1 cellular context compared by ENCODE assay signal in the genomic region with DNA sequence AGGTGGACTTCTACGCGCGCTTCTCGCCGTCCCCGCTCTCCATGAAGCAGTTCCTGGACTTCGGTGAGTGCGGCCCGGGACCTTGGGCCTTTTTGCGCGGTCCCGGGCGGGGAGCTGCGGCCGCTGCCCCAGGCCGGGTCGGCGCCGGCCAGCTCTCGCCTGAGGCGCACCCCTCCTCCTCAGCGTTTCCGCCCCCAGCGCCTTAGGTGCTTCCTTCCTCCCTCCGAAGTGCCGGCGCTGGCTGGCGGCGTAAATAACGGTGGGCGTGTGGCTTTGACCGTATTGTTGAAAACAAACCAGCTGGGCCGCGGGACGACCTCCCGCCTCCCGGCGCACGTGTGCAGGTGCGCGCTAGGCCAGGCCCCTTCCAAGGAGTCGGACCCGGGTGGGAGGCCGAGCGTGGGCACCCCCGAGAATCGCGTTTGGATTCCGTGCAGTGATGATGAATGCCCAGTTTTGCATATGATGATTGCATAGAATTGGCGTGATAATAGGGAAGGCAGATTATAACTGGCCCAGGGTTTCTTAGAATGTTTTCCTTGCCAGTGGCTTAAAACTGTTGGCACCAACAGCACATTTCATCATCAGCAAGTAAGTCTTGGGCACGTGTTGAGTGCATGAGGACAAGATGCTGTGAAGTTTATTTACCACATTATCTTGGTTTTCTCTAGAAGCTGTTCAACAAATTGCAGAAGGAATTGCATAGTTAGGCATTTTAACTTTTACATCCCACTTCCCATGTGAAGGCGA.
TF ChIP-seq lines count a peak whose summit lies in the region.

No MANE protein-coding gene starts in this region.

TF ChIP-seq in HepG2, 621 proteins besides CTCF, POLR2A, EP300 and RAD21 (continued from another document and continues in another):
- no peak for TF ChIP-seq ZNF670 (CRISPR knock-in tag; IDR thresholded peaks at IDR 0.05; ENCODE audit: borderline replicate concordance)
- 0 out of 2 replicates have a peak, but pooled peaks have one; percentile 9 for TF ChIP-seq ZNF343 (CRISPR knock-in tag; IDR thresholded peaks at IDR 0.05)
- TF ChIP-seq HCFC1 (IDR thresholded peaks at IDR 0.05; ENCODE audit: low read depth, low read length) = no peak
- TF ChIP-seq KMT2B (CRISPR knock-in tag; IDR thresholded peaks at IDR 0.05) = no peak
- TF ChIP-seq, protein P1, sequence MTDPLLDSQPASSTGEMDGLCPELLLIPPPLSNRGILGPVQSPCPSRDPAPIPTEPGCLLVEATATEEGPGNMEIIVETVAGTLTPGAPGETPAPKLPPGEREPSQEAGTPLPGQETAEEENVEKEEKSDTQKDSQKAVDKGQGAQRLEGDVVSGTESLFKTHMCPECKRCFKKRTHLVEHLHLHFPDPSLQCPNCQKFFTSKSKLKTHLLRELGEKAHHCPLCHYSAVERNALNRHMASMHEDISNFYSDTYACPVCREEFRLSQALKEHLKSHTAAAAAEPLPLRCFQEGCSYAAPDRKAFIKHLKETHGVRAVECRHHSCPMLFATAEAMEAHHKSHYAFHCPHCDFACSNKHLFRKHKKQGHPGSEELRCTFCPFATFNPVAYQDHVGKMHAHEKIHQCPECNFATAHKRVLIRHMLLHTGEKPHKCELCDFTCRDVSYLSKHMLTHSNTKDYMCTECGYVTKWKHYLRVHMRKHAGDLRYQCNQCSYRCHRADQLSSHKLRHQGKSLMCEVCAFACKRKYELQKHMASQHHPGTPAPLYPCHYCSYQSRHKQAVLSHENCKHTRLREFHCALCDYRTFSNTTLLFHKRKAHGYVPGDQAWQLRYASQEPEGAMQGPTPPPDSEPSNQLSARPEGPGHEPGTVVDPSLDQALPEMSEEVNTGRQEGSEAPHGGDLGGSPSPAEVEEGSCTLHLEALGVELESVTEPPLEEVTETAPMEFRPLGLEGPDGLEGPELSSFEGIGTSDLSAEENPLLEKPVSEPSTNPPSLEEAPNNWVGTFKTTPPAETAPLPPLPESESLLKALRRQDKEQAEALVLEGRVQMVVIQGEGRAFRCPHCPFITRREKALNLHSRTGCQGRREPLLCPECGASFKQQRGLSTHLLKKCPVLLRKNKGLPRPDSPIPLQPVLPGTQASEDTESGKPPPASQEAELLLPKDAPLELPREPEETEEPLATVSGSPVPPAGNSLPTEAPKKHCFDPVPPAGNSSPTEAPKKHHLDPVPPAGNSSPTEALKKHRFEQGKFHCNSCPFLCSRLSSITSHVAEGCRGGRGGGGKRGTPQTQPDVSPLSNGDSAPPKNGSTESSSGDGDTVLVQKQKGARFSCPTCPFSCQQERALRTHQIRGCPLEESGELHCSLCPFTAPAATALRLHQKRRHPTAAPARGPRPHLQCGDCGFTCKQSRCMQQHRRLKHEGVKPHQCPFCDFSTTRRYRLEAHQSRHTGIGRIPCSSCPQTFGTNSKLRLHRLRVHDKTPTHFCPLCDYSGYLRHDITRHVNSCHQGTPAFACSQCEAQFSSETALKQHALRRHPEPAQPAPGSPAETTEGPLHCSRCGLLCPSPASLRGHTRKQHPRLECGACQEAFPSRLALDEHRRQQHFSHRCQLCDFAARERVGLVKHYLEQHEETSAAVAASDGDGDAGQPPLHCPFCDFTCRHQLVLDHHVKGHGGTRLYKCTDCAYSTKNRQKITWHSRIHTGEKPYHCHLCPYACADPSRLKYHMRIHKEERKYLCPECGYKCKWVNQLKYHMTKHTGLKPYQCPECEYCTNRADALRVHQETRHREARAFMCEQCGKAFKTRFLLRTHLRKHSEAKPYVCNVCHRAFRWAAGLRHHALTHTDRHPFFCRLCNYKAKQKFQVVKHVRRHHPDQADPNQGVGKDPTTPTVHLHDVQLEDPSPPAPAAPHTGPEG (CRISPR knock-in tag; IDR thresholded peaks at IDR 0.05) = peak; percentile 68; the same call in 1 of the 2 replicates
- TF ChIP-seq ZNF703 (CRISPR knock-in tag; IDR thresholded peaks at IDR 0.05; ENCODE audit: borderline replicate concordance) = no peak
- TF ChIP-seq, protein P2, sequence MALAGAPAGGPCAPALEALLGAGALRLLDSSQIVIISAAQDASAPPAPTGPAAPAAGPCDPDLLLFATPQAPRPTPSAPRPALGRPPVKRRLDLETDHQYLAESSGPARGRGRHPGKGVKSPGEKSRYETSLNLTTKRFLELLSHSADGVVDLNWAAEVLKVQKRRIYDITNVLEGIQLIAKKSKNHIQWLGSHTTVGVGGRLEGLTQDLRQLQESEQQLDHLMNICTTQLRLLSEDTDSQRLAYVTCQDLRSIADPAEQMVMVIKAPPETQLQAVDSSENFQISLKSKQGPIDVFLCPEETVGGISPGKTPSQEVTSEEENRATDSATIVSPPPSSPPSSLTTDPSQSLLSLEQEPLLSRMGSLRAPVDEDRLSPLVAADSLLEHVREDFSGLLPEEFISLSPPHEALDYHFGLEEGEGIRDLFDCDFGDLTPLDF (CRISPR knock-in tag; IDR thresholded peaks at IDR 0.05) = no peak; the same call in 1 of the 2 replicates
- no peak for TF ChIP-seq ZNF503 (CRISPR knock-in tag; IDR thresholded peaks at IDR 0.05)
- TF ChIP-seq ZSCAN9 (CRISPR knock-in tag; IDR thresholded peaks at IDR 0.05; ENCODE audit: borderline replicate concordance) = 0 out of 2 replicates have a peak, but pooled peaks have one; percentile 8
- peak; percentile 72; the same call in 1 of the 2 replicates for TF ChIP-seq NR0B2 (CRISPR knock-in tag; IDR thresholded peaks at IDR 0.05)
- no peak for TF ChIP-seq NCOR1 (IDR thresholded peaks at IDR 0.05; ENCODE audit: borderline replicate concordance, low read length)
- no peak for TF ChIP-seq HDAC6 (IDR thresholded peaks at IDR 0.05; ENCODE audit: low read depth, low read length)
- no peak for TF ChIP-seq ZNF704 (CRISPR knock-in tag; IDR thresholded peaks at IDR 0.05; ENCODE audit: borderline replicate concordance)
- TF ChIP-seq CENPX (CRISPR knock-in tag; IDR thresholded peaks at IDR 0.05) = no peak
- TF ChIP-seq, protein P3, sequence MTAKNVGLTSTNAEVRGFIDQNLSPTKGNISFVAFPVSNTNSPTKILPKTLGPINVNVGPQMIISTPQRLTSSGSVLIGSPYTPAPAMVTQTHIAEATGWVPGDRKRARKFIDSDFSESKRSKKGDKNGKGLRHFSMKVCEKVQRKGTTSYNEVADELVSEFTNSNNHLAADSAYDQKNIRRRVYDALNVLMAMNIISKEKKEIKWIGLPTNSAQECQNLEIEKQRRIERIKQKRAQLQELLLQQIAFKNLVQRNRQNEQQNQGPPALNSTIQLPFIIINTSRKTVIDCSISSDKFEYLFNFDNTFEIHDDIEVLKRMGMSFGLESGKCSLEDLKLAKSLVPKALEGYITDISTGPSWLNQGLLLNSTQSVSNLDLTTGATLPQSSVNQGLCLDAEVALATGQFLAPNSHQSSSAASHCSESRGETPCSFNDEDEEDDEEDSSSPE (CRISPR knock-in tag; IDR thresholded peaks at IDR 0.05) = 0 out of 2 replicates have a peak, but pooled peaks have one; percentile 30
- TF ChIP-seq SYNCRIP (IDR thresholded peaks at IDR 0.05; ENCODE audit: insufficient read depth, low read depth, low read length) = no peak
- TF ChIP-seq ZNF780A (CRISPR knock-in tag; IDR thresholded peaks at IDR 0.05) = peak; percentile 86; the same call in 1 of the 2 replicates
- no peak for TF ChIP-seq HNF4G (IDR thresholded peaks at IDR 0.05; ENCODE audit: borderline replicate concordance, low read depth, low read length)
- no peak; the same call in 1 of the 2 replicates for TF ChIP-seq HNF4G (CRISPR knock-in tag; IDR thresholded peaks at IDR 0.05; ENCODE audit: borderline replicate concordance, low read depth)
- no peak for TF ChIP-seq ZNF296 (CRISPR knock-in tag; conservative IDR thresholded peaks at IDR 0.05)
- no peak for TF ChIP-seq LCORL (IDR thresholded peaks at IDR 0.05)
- TF ChIP-seq LCORL (CRISPR knock-in tag; IDR thresholded peaks at IDR 0.05) = peak; percentile 24; the same call in 1 of the 2 replicates
- no peak; the same call in 1 of the 2 replicates for TF ChIP-seq ZNF367 (CRISPR knock-in tag; IDR thresholded peaks at IDR 0.05; ENCODE audit: borderline replicate concordance)
- TF ChIP-seq, protein P4, sequence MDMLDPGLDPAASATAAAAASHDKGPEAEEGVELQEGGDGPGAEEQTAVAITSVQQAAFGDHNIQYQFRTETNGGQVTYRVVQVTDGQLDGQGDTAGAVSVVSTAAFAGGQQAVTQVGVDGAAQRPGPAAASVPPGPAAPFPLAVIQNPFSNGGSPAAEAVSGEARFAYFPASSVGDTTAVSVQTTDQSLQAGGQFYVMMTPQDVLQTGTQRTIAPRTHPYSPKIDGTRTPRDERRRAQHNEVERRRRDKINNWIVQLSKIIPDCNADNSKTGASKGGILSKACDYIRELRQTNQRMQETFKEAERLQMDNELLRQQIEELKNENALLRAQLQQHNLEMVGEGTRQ (IDR thresholded peaks at IDR 0.05; ENCODE audit: low read depth, low read length) = 0 out of 2 replicates have a peak, but pooled peaks have one; percentile 2
- TF ChIP-seq, protein P4 (CRISPR knock-in tag; IDR thresholded peaks at IDR 0.05; ENCODE audit: borderline replicate concordance) = no peak
- TF ChIP-seq AHR (CRISPR knock-in tag; IDR thresholded peaks at IDR 0.05) = no peak
- TF ChIP-seq ATM (IDR thresholded peaks at IDR 0.05; ENCODE audit: borderline replicate concordance) = no peak
- TF ChIP-seq ARNT (IDR thresholded peaks at IDR 0.05) = no peak
- TF ChIP-seq ZNF543 (CRISPR knock-in tag; IDR thresholded peaks at IDR 0.05) = no peak
- no peak; the same call in 1 of the 2 replicates for TF ChIP-seq SP140L (CRISPR knock-in tag; IDR thresholded peaks at IDR 0.05; ENCODE audit: borderline replicate concordance)
- TF ChIP-seq ZNF556 (CRISPR knock-in tag; IDR thresholded peaks at IDR 0.05; ENCODE audit: borderline replicate concordance) = 0 out of 2 replicates have a peak, but pooled peaks have one; percentile 21
- peak; percentile 88 for TF ChIP-seq UBTF (CRISPR knock-in tag; IDR thresholded peaks at IDR 0.05)
- TF ChIP-seq ZNF790 (CRISPR knock-in tag; IDR thresholded peaks at IDR 0.05; ENCODE audit: borderline replicate concordance) = peak; percentile 69; the same call in 1 of the 2 replicates
- no peak for TF ChIP-seq FOXM1 (CRISPR knock-in tag; IDR thresholded peaks at IDR 0.05)
- peak; percentile 85; the same call in 1 of the 2 replicates for TF ChIP-seq HIVEP1 (CRISPR knock-in tag; IDR thresholded peaks at IDR 0.05)
- no peak for TF ChIP-seq TBX2 (CRISPR knock-in tag; IDR thresholded peaks at IDR 0.05; ENCODE audit: borderline replicate concordance)
- TF ChIP-seq CSRNP2 (CRISPR knock-in tag; conservative IDR thresholded peaks at IDR 0.05; ENCODE audit: low read depth) = 0 out of 2 replicates have a peak, but pooled peaks have one; percentile 63
- no peak for TF ChIP-seq PPARG (CRISPR knock-in tag; conservative IDR thresholded peaks at IDR 0.05)
- no peak; the same call in 1 of the 2 replicates for TF ChIP-seq FOXA3 (CRISPR knock-in tag; IDR thresholded peaks at IDR 0.05)
